In genomic region chr17:18110636-18111145, GRCh38 we compare ENCODE assay signal across 24 cellular contexts.
"Had no signal": no experiment of that assay in that cellular context is flagged by ENCODE, and none has a peak within 500 bp of the region (broad histone marks: within the 10 kb centered on the region; RNA-seq: fewer than 3 reads in every experiment).

No MANE protein-coding gene starts in this region.

- DNase-seq: activated CD4-positive, alpha-beta T cell treated with anti-CD3 and anti-CD28 coated beads for 1 hour; activated CD4-positive, alpha-beta T cell treated with anti-CD3 and anti-CD28 coated beads, Interleukin-2, amount 50 U/mL, for 1 hour; activated CD8-positive, alpha-beta T cell treated with anti-CD3 and anti-CD28 coated beads for 36 hours; activated naive CD4-positive, alpha-beta T cell; activated T-cell treated with anti-CD3 and anti-CD28 coated beads, Interleukin-2, amount 50 U/mL, for 48 hours; anterior cingulate cortex; endodermal cell; foreskin keratinocyte; heart right ventricle; left ventricle myocardium inferior; naive B cell; pancreas; psoas muscle; stimulated activated CD4-positive, alpha-beta T cell treated with anti-CD3 and anti-CD28 coated beads, Interleukin-15, amount 100 ng/mL, for 24 hours; stimulated activated CD4-positive, alpha-beta T cell treated with anti-CD3 and anti-CD28 coated beads, Interleukin-2, amount 100 ng/mL, for 24 hours; stimulated activated naive CD4-positive, alpha-beta T cell treated with Interleukin-2 at 50 U/mL for 16 hours; T-helper 2 cell; transverse colon had no signal

- H3K9me3 Mint-ChIP-seq: activated CD8-positive, alpha-beta T cell treated with anti-CD3 and anti-CD28 coated beads for 36 hours; central memory CD8-positive, alpha-beta T cell; dendritic cell treated with granulocyte-macrophage colony-stimulating factor and Interleukin-4, amounts not matched to agents 40 ng/mL and 50 ng/mL, for 4 days; endodermal cell; naive B cell; WTC11 had no signal

- H3K27ac ChIP-seq: esophagus muscularis mucosa, foreskin keratinocyte, heart right ventricle, left ventricle myocardium inferior, pancreas, transverse colon had no signal

- H3K4me1 ChIP-seq: esophagus muscularis mucosa, foreskin keratinocyte, heart right ventricle, left ventricle myocardium inferior, pancreas, psoas muscle, transverse colon had no signal

- H3K27me3 Mint-ChIP-seq: activated CD8-positive, alpha-beta T cell treated with anti-CD3 and anti-CD28 coated beads for 36 hours; activated naive CD8-positive, alpha-beta T cell; central memory CD8-positive, alpha-beta T cell had no signal

- FAIRE-seq: bronchial epithelial cell, pancreas had no signal

- H3K36me3 Mint-ChIP-seq: activated naive CD8-positive, alpha-beta T cell; naive B cell had no signal

- H3K4me3 Mint-ChIP-seq: activated CD8-positive, alpha-beta T cell treated with anti-CD3 and anti-CD28 coated beads for 36 hours; activated naive CD8-positive, alpha-beta T cell; central memory CD8-positive, alpha-beta T cell; dendritic cell treated with granulocyte-macrophage colony-stimulating factor and Interleukin-4, amounts not matched to agents 40 ng/mL and 50 ng/mL, for 4 days; endodermal cell; naive B cell; WTC11 had no signal

- H3K9me3 ChIP-seq: esophagus muscularis mucosa, heart right ventricle, left ventricle myocardium inferior, pancreas, psoas muscle, transverse colon had no signal

- H3K4me3 ChIP-seq: esophagus muscularis mucosa, heart right ventricle, left ventricle myocardium inferior, pancreas, psoas muscle, transverse colon had no signal

- H3K4me1 Mint-ChIP-seq: endodermal cell had no signal

- H3K36me3 ChIP-seq: transverse colon had no signal

- H3K27ac Mint-ChIP-seq: activated CD8-positive, alpha-beta T cell treated with anti-CD3 and anti-CD28 coated beads for 36 hours; activated naive CD8-positive, alpha-beta T cell; dendritic cell treated with granulocyte-macrophage colony-stimulating factor and Interleukin-4, amounts not matched to agents 40 ng/mL and 50 ng/mL, for 4 days; endodermal cell; WTC11 had no signal

- ATAC-seq: activated CD8-positive, alpha-beta T cell treated with anti-CD3 and anti-CD28 coated beads for 36 hours; foreskin keratinocyte; pancreas; WTC11 had no signal
